Comparison of ENCODE assay signal across 22 cellular contexts in genomic region chr5:38317887-38318286, GRCh38. TPM values are rescaled to one million over a fixed set of nuclear protein-coding genes. Genes with fewer than 3 reads are reported as not detected.
"Had no signal": no experiment of that assay in that cellular context is flagged by ENCODE, and none has a peak within 500 bp of the region (broad histone marks: within the 10 kb centered on the region; RNA-seq: fewer than 3 reads in every experiment).

No MANE protein-coding gene starts in this region.

- H3K4me3 Mint-ChIP-seq: dendritic cell treated with granulocyte-macrophage colony-stimulating factor and Interleukin-4, amounts not matched to agents 40 ng/mL and 50 ng/mL, for 4 days; effector memory CD8-positive, alpha-beta T cell; naive thymus-derived CD8-positive, alpha-beta T cell; stimulated activated naive B cell treated with anti-CD40 and anti-IgM and Interleukin-4, amounts not matched to agents 10 μg/mL and 1 μg/mL and 100 μg/mL, for 72 hours had no signal

- H3K9me3 Mint-ChIP-seq: dendritic cell treated with granulocyte-macrophage colony-stimulating factor and Interleukin-4, amounts not matched to agents 40 ng/mL and 50 ng/mL, for 4 days; naive thymus-derived CD8-positive, alpha-beta T cell had no signal

- FAIRE-seq: colon had no signal

- H3K36me3 Mint-ChIP-seq: naive thymus-derived CD8-positive, alpha-beta T cell; stimulated activated naive B cell treated with anti-CD40 and anti-IgM and Interleukin-4, amounts not matched to agents 10 μg/mL and 1 μg/mL and 100 μg/mL, for 72 hours had no signal

- H3K27me3 ChIP-seq: neutrophil, spleen, transverse colon had no signal

- ATAC-seq: effector memory CD8-positive, alpha-beta T cell; foreskin keratinocyte; left colon; mucosa of descending colon; naive thymus-derived CD8-positive, alpha-beta T cell; psoas muscle; sciatic nerve; stimulated activated naive B cell treated with anti-CD40 and anti-IgM and Interleukin-4, amounts not matched to agents 10 μg/mL and 1 μg/mL and 100 μg/mL, for 72 hours had no signal

- H3K9me3 ChIP-seq: mucosa of descending colon, neutrophil, psoas muscle, spleen, stomach, thoracic aorta, transverse colon had no signal

- DNase-seq: effector memory CD8-positive, alpha-beta T cell; foreskin keratinocyte; left colon; mammary epithelial cell; mucosa of descending colon; naive thymus-derived CD8-positive, alpha-beta T cell; psoas muscle; retina; spleen; stimulated activated CD4-positive, alpha-beta T cell treated with anti-CD3 and anti-CD28 coated beads, Interleukin-15, amount 100 ng/mL, for 24 hours; stimulated activated CD4-positive, alpha-beta T cell treated with anti-CD3 and anti-CD28 coated beads, Interleukin-1b, Interleukin-23, amount 100 ng/mL, for 48 hours; stimulated activated CD4-positive, alpha-beta T cell treated with anti-CD3 and anti-CD28 coated beads, Interleukin-4, amount 100 ng/mL, for 24 hours; stimulated activated naive B cell treated with anti-CD40 and anti-IgM and Interleukin-4, amounts not matched to agents 10 μg/mL and 1 μg/mL and 100 μg/mL, for 72 hours; stomach; substantia nigra; transverse colon had no signal

- H3K27ac Mint-ChIP-seq: dendritic cell treated with granulocyte-macrophage colony-stimulating factor and Interleukin-4, amounts not matched to agents 40 ng/mL and 50 ng/mL, for 4 days; effector memory CD8-positive, alpha-beta T cell; naive thymus-derived CD8-positive, alpha-beta T cell; stimulated activated naive B cell treated with anti-CD40 and anti-IgM and Interleukin-4, amounts not matched to agents 10 μg/mL and 1 μg/mL and 100 μg/mL, for 72 hours had no signal

- H3K4me1 Mint-ChIP-seq: naive thymus-derived CD8-positive, alpha-beta T cell; stimulated activated naive B cell treated with anti-CD40 and anti-IgM and Interleukin-4, amounts not matched to agents 10 μg/mL and 1 μg/mL and 100 μg/mL, for 72 hours had no signal

- H3K4me3 ChIP-seq: mucosa of descending colon, psoas muscle, spleen, stomach, thoracic aorta, transverse colon had no signal

- H3K27ac ChIP-seq: foreskin keratinocyte, neutrophil, psoas muscle, spleen, stomach, thoracic aorta, transverse colon had no signal

- H3K36me3 ChIP-seq: neutrophil, spleen, stomach, thoracic aorta, transverse colon had no signal

- H3K4me1 ChIP-seq: foreskin keratinocyte, psoas muscle, spleen, stomach, transverse colon had no signal

- H3K27me3 Mint-ChIP-seq: dendritic cell treated with granulocyte-macrophage colony-stimulating factor and Interleukin-4, amounts not matched to agents 40 ng/mL and 50 ng/mL, for 4 days; stimulated activated naive B cell treated with anti-CD40 and anti-IgM and Interleukin-4, amounts not matched to agents 10 μg/mL and 1 μg/mL and 100 μg/mL, for 72 hours had no signal

RNA-seq across cellular contexts. Expression of gene EGFLAM, which starts 59.5 kb away (rescaled TPM):
- total RNA-seq: naive thymus-derived CD8-positive, alpha-beta T cell had no signal
- polyA plus RNA-seq: naive thymus-derived CD8-positive, alpha-beta T cell; neural cell had no signal
